Comparison of ENCODE assay signal across 24 cellular contexts in genomic region chr19:1621021-1621420, GRCh38. TPM values are rescaled to one million over a fixed set of nuclear protein-coding genes. Genes with fewer than 3 reads are reported as not detected.
DNase-seq lines count a peak whose midpoint lies in the region; ATAC-seq, FAIRE-seq and TF ChIP-seq lines count a peak whose summit lies in the region.
"Had no signal": no experiment of that assay in that cellular context is flagged by ENCODE, and none has a peak within 500 bp of the region (broad histone marks: within the 10 kb centered on the region; RNA-seq: fewer than 3 reads in every experiment).

No MANE protein-coding gene starts in this region.

- no peaks in the 10 kb centered on the region for H3K9me3 Mint-ChIP-seq in type B pancreatic cell

- no peaks in the 10 kb centered on the region for H3K9me2 ChIP-seq in OCI-LY1 (ENCODE audit: low read depth, low read length)

- H3K4me1 ChIP-seq in OCI-LY1 (ENCODE audit: insufficient read depth, low read length, severe bottlenecking) (peaks cover 69% of the 10 kb centered on the region), kidney (ENCODE audit: control insufficient read depth in 1 of 2, insufficient read depth in 1 of 2, low read depth in 1 of 2, low read length in 2 of 2) (no peaks in the 10 kb centered on the region)
- H3K4me1 ChIP-seq: HAP-1, SJSA1 had no signal

- no peak for FAIRE-seq in kidney (lab: Jason Lieb, UNC)
- FAIRE-seq: D721Med, RCC 7860 had no signal

- peaks cover 18% of the 10 kb centered on the region for H3K36me3 Mint-ChIP-seq in type B pancreatic cell

- H2AFZ ChIP-seq in OCI-LY1 (ENCODE audit: low read length) = no peak overlapping the region

- H3K9me3 ChIP-seq in OCI-LY1 (ENCODE audit: low read length) (no peaks in the 10 kb centered on the region), kidney (ENCODE audit: control insufficient read depth in 1 of 2, low read length in 2 of 2) (no peaks in the 10 kb centered on the region)
- H3K9me3 ChIP-seq: HAP-1, SJSA1 had no signal

- H3K27ac ChIP-seq in OCI-LY1 (ENCODE audit: low read depth, low read length, poor library complexity, severe bottlenecking) = peak overlapping the region; percentile 73
- H3K27ac ChIP-seq in kidney (ENCODE audit: low read depth in 2 of 2, low read length in 2 of 2) = no peak overlapping the region
- H3K27ac ChIP-seq: SJSA1 had no signal

- no peak overlapping the region for H3K27ac Mint-ChIP-seq in type B pancreatic cell
- H3K27ac Mint-ChIP-seq: CD14-positive monocyte had no signal

- H4K20me1 ChIP-seq in OCI-LY1 (ENCODE audit: insufficient read depth, low read length) = no peaks in the 10 kb centered on the region

- intact Hi-C loops in Right ventricle myocardium inferior (cut with DNase I) (no loop called here), left cardiac atrium (cut with DNase I) (no loop called here), kidney (cut with DNase I) (no loop called here)

- H3K9ac ChIP-seq in OCI-LY1 (ENCODE audit: low read length) (no peak overlapping the region; the same call in 1 of the 2 replicates), kidney (ENCODE audit: low read length in 2 of 2) (no peak overlapping the region)

- H3K27me3 Mint-ChIP-seq in type B pancreatic cell = no peaks in the 10 kb centered on the region

- H3K79me2 ChIP-seq in OCI-LY1 (ENCODE audit: insufficient read depth, low read length) = no peaks in the 10 kb centered on the region

- no peak for TF ChIP-seq CTCF in OCI-LY1 (IDR thresholded peaks at IDR 0.05; ENCODE audit: low read length)
- TF ChIP-seq CTCF in kidney (IDR thresholded peaks at IDR 0.05; ENCODE audit: borderline replicate concordance, extremely low read depth, insufficient read depth) = no peak
- TF ChIP-seq CTCF in type B pancreatic cell (conservative IDR thresholded peaks at IDR 0.05) = no peak

- H3K27me3 ChIP-seq in OCI-LY1 (ENCODE audit: insufficient read depth, low read length) = no peaks in the 10 kb centered on the region
- H3K27me3 ChIP-seq: SJSA1 had no signal

- peaks cover 5% of the 10 kb centered on the region for H3K4me1 Mint-ChIP-seq in type B pancreatic cell (ENCODE audit: unreplicated experiment)

- H3K4me2 ChIP-seq in OCI-LY1 (ENCODE audit: low read length) = no peak overlapping the region; the same call in 1 of the 2 replicates

- ATAC-seq in Right ventricle myocardium inferior (no peak), left cardiac atrium (no peak)

- no peak overlapping the region for H3K4me3 Mint-ChIP-seq in type B pancreatic cell
- H3K4me3 Mint-ChIP-seq: CD14-positive monocyte had no signal

- H3K4me3 ChIP-seq in OCI-LY1 (ENCODE audit: low read depth, low read length, poor library complexity, severe bottlenecking) (no peak overlapping the region), kidney (ENCODE audit: low read length in 2 of 2) (no peak overlapping the region)
- H3K4me3 ChIP-seq: HAP-1, SJSA1 had no signal

- DNase-seq in Right ventricle myocardium inferior (ENCODE audit: missing footprints) (peak; percentile 56), left cardiac atrium (no peak), kidney (peak; percentile 68), islet precursor cell (no peak), cortex of kidney (lab: John Stamatoyannopoulos, UW) (no peak), nucleus accumbens (lab: John Stamatoyannopoulos, UW) (no peak), type B pancreatic cell (ENCODE audit: extremely low spot score, unreplicated experiment) (no peak)
- DNase-seq: 8988T; DMS53; KG1; NCI-H1105; NCI-H146; NCI-H2029 treated with DMSO at 0.1 percent for 48 hours; NCI-H226; NCI-H524; NCI-H774; NK-92 treated with Interleukin-12 subunit alpha and Interleukin-12 subunit beta, amount 100 ng/mL, for 24 hours; OCI-M1 had no signal

- H3F3A ChIP-seq in OCI-LY1 (ENCODE audit: insufficient read depth, low read length) = no peaks in the 10 kb centered on the region

- H3K36me3 ChIP-seq in OCI-LY1 (ENCODE audit: insufficient read depth, low read length) (peaks cover 100% of the 10 kb centered on the region), kidney (ENCODE audit: control insufficient read depth in 1 of 2, insufficient read depth in 2 of 2, low read length in 2 of 2) (no peaks in the 10 kb centered on the region)

RNA-seq across cellular contexts. Expression of gene UQCR11, which starts 15.8 kb away (rescaled TPM):
- total RNA-seq in Right ventricle myocardium inferior (1,146 TPM), left cardiac atrium (100 to 1,000 TPM; 674 to 933 TPM), kidney (200 TPM), type B pancreatic cell (ENCODE audit: low replicate concordance) (191 and 290 TPM in 2 replicates)
- polyA plus RNA-seq in kidney (ENCODE audit: insufficient read depth, low read depth, low replicate concordance) = 777 TPM

RNA-seq across cellular contexts. Expression of gene MBD3, which starts 28.4 kb away (rescaled TPM):
- total RNA-seq in Right ventricle myocardium inferior = 64.2 TPM
- 10 to 100 TPM; 58.0 to 60.8 TPM for total RNA-seq in left cardiac atrium
- 62.5 TPM for total RNA-seq in kidney
- 76.1 TPM for polyA plus RNA-seq in kidney (ENCODE audit: insufficient read depth, low read depth, low replicate concordance)
- 78.8 and 110 TPM in 2 replicates for total RNA-seq in type B pancreatic cell (ENCODE audit: low replicate concordance)

RNA-seq across cellular contexts. Expression of gene TCF3, which starts 31.4 kb away (rescaled TPM):
- 25.3 TPM for total RNA-seq in Right ventricle myocardium inferior
- total RNA-seq in left cardiac atrium = 10 to 100 TPM; 24.1 to 25.8 TPM
- total RNA-seq in kidney = 50.2 TPM
- 20.3 TPM for polyA plus RNA-seq in kidney (ENCODE audit: insufficient read depth, low read depth, low replicate concordance)
- 134 and 193 TPM in 2 replicates for total RNA-seq in type B pancreatic cell (ENCODE audit: low replicate concordance)

RNA-seq across cellular contexts. Expression of gene MEX3D, which starts 52.9 kb away (rescaled TPM):
- 9.6 TPM for total RNA-seq in Right ventricle myocardium inferior
- 10 to 100 TPM; 10.9 to 12.0 TPM for total RNA-seq in left cardiac atrium
- total RNA-seq in kidney = 19.3 TPM
- 5.4 TPM for polyA plus RNA-seq in kidney (ENCODE audit: insufficient read depth, low read depth, low replicate concordance)
- 79.0 and 82.0 TPM in 2 replicates for total RNA-seq in type B pancreatic cell (ENCODE audit: low replicate concordance)

Comparison
In these comparisons a context has a peak if more than half of its experiments do, and no peak if none do; other contexts are left out.
1. DNase-seq: peak in Right ventricle myocardium inferior (single experiment) and kidney (single experiment); none in left cardiac atrium (single experiment), islet precursor cell (single experiment), cortex of kidney (single experiment), nucleus accumbens (0 of 56) and type B pancreatic cell (single experiment).